1 cellular context compared by ENCODE assay signal in genomic region chr16:81767987-81768592, GRCh38.
TF ChIP-seq lines count a peak whose summit lies in the region.

No MANE protein-coding gene starts in this region.

TF ChIP-seq in HepG2, 621 proteins besides CTCF, POLR2A, EP300 and RAD21 (continued from another document and continues in another):
- TF ChIP-seq, protein P1, sequence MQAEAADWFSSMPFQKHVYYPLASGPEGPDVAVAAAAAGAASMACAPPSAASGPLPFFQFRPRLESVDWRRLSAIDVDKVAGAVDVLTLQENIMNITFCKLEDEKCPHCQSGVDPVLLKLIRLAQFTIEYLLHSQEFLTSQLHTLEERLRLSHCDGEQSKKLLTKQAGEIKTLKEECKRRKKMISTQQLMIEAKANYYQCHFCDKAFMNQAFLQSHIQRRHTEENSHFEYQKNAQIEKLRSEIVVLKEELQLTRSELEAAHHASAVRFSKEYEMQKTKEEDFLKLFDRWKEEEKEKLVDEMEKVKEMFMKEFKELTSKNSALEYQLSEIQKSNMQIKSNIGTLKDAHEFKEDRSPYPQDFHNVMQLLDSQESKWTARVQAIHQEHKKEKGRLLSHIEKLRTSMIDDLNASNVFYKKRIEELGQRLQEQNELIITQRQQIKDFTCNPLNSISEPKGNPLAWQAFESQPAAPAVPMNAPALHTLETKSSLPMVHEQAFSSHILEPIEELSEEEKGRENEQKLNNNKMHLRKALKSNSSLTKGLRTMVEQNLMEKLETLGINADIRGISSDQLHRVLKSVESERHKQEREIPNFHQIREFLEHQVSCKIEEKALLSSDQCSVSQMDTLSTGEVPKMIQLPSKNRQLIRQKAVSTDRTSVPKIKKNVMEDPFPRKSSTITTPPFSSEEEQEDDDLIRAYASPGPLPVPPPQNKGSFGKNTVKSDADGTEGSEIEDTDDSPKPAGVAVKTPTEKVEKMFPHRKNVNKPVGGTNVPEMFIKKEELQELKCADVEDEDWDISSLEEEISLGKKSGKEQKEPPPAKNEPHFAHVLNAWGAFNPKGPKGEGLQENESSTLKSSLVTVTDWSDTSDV (CRISPR knock-in tag; IDR thresholded peaks at IDR 0.05) = no peak
- no peak for TF ChIP-seq E2F2 (CRISPR knock-in tag; IDR thresholded peaks at IDR 0.05; ENCODE audit: borderline replicate concordance)
- TF ChIP-seq ZNF138 (CRISPR knock-in tag; IDR thresholded peaks at IDR 0.05; ENCODE audit: low read depth) = no peak
- TF ChIP-seq SETDB1 (CRISPR knock-in tag; IDR thresholded peaks at IDR 0.05; ENCODE audit: borderline replicate concordance) = no peak
- no peak; the same call in 1 of the 2 replicates for TF ChIP-seq SOX13 (IDR thresholded peaks at IDR 0.05)
- TF ChIP-seq SOX13 (CRISPR knock-in tag; conservative IDR thresholded peaks at IDR 0.05 in 1 of 2, IDR thresholded peaks at IDR 0.05 in 1 of 2) = peak in 1 of 2 experiments; percentile 84; a peak in 2 of 4 replicates
- TF ChIP-seq ZSCAN25 (CRISPR knock-in tag; IDR thresholded peaks at IDR 0.05) = no peak
- no peak for TF ChIP-seq ZFY (CRISPR knock-in tag; IDR thresholded peaks at IDR 0.05)
- 0 out of 2 replicates have a peak, but pooled peaks have one; percentile 65 for TF ChIP-seq ZBTB8A (CRISPR knock-in tag; IDR thresholded peaks at IDR 0.05; ENCODE audit: borderline replicate concordance, low read depth)
- TF ChIP-seq ELK4 (CRISPR knock-in tag; IDR thresholded peaks at IDR 0.05; ENCODE audit: borderline replicate concordance) = no peak
- no peak for TF ChIP-seq RNF2 (conservative IDR thresholded peaks at IDR 0.05; ENCODE audit: low read depth)
- peak; percentile 37; the same call in 1 of the 2 replicates for TF ChIP-seq PATZ1 (CRISPR knock-in tag; IDR thresholded peaks at IDR 0.05)
- no peak for TF ChIP-seq RBAK (CRISPR knock-in tag; IDR thresholded peaks at IDR 0.05)
- peak; percentile 48; the same call in 1 of the 2 replicates for TF ChIP-seq ZBTB42 (CRISPR knock-in tag; IDR thresholded peaks at IDR 0.05)
- peak; percentile 96; the same call in 1 of the 2 replicates for TF ChIP-seq MIER3 (CRISPR knock-in tag; IDR thresholded peaks at IDR 0.05; ENCODE audit: borderline replicate concordance)
- no peak for TF ChIP-seq SMARCC2 (IDR thresholded peaks at IDR 0.05)
- no peak for TF ChIP-seq ZNF569 (CRISPR knock-in tag; IDR thresholded peaks at IDR 0.05; ENCODE audit: borderline replicate concordance)
- 0 out of 2 replicates have a peak, but pooled peaks have one; percentile 37 for TF ChIP-seq HIC2 (CRISPR knock-in tag; IDR thresholded peaks at IDR 0.05; ENCODE audit: low read depth)
- TF ChIP-seq, protein P2, sequence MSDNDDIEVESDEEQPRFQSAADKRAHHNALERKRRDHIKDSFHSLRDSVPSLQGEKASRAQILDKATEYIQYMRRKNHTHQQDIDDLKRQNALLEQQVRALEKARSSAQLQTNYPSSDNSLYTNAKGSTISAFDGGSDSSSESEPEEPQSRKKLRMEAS (IDR thresholded peaks at IDR 0.05) = no peak
- TF ChIP-seq E2F1 (CRISPR knock-in tag; IDR thresholded peaks at IDR 0.05) = no peak; the same call in 1 of the 2 replicates
- no peak for TF ChIP-seq PHF20 (CRISPR knock-in tag; IDR thresholded peaks at IDR 0.05)
- no peak for TF ChIP-seq NR3C1 (CRISPR knock-in tag; IDR thresholded peaks at IDR 0.05)
- TF ChIP-seq, protein P3, sequence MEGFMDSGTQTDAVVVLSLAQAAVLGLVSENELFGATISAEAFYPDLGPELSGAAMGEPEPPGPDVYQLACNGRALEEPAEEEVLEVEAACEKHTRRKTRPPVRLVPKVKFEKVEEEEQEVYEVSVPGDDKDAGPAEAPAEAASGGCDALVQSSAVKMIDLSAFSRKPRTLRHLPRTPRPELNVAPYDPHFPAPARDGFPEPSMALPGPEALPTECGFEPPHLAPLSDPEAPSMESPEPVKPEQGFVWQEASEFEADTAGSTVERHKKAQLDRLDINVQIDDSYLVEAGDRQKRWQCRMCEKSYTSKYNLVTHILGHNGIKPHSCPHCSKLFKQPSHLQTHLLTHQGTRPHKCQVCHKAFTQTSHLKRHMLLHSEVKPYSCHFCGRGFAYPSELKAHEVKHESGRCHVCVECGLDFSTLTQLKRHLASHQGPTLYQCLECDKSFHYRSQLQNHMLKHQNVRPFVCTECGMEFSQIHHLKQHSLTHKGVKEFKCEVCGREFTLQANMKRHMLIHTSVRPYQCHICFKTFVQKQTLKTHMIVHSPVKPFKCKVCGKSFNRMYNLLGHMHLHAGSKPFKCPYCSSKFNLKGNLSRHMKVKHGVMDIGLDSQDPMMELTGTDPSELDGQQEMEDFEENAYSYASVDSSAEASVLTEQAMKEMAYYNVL (CRISPR knock-in tag; IDR thresholded peaks at IDR 0.05; ENCODE audit: borderline replicate concordance) = no peak
- no peak for TF ChIP-seq MTF1 (CRISPR knock-in tag; IDR thresholded peaks at IDR 0.05)
- TF ChIP-seq HDAC6 (IDR thresholded peaks at IDR 0.05; ENCODE audit: low read depth, low read length) = no peak
- no peak for TF ChIP-seq GABPA (IDR thresholded peaks at IDR 0.05; ENCODE audit: low read depth, low read length)
- peak; percentile 22; the same call in 1 of the 2 replicates for TF ChIP-seq GABPA (CRISPR knock-in tag; IDR thresholded peaks at IDR 0.05; ENCODE audit: low read depth)
- no peak for TF ChIP-seq JUN (CRISPR knock-in tag; IDR thresholded peaks at IDR 0.05)
- TF ChIP-seq, protein P4, sequence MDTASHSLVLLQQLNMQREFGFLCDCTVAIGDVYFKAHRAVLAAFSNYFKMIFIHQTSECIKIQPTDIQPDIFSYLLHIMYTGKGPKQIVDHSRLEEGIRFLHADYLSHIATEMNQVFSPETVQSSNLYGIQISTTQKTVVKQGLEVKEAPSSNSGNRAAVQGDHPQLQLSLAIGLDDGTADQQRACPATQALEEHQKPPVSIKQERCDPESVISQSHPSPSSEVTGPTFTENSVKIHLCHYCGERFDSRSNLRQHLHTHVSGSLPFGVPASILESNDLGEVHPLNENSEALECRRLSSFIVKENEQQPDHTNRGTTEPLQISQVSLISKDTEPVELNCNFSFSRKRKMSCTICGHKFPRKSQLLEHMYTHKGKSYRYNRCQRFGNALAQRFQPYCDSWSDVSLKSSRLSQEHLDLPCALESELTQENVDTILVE (CRISPR knock-in tag; IDR thresholded peaks at IDR 0.05) = peak; percentile 68; the same call in 1 of the 2 replicates
- no peak for TF ChIP-seq JARID2 (CRISPR knock-in tag; IDR thresholded peaks at IDR 0.05; ENCODE audit: insufficient replicate concordance)
- no peak for TF ChIP-seq SIN3B (IDR thresholded peaks at IDR 0.05; ENCODE audit: low read length)
- TF ChIP-seq, protein P5, sequence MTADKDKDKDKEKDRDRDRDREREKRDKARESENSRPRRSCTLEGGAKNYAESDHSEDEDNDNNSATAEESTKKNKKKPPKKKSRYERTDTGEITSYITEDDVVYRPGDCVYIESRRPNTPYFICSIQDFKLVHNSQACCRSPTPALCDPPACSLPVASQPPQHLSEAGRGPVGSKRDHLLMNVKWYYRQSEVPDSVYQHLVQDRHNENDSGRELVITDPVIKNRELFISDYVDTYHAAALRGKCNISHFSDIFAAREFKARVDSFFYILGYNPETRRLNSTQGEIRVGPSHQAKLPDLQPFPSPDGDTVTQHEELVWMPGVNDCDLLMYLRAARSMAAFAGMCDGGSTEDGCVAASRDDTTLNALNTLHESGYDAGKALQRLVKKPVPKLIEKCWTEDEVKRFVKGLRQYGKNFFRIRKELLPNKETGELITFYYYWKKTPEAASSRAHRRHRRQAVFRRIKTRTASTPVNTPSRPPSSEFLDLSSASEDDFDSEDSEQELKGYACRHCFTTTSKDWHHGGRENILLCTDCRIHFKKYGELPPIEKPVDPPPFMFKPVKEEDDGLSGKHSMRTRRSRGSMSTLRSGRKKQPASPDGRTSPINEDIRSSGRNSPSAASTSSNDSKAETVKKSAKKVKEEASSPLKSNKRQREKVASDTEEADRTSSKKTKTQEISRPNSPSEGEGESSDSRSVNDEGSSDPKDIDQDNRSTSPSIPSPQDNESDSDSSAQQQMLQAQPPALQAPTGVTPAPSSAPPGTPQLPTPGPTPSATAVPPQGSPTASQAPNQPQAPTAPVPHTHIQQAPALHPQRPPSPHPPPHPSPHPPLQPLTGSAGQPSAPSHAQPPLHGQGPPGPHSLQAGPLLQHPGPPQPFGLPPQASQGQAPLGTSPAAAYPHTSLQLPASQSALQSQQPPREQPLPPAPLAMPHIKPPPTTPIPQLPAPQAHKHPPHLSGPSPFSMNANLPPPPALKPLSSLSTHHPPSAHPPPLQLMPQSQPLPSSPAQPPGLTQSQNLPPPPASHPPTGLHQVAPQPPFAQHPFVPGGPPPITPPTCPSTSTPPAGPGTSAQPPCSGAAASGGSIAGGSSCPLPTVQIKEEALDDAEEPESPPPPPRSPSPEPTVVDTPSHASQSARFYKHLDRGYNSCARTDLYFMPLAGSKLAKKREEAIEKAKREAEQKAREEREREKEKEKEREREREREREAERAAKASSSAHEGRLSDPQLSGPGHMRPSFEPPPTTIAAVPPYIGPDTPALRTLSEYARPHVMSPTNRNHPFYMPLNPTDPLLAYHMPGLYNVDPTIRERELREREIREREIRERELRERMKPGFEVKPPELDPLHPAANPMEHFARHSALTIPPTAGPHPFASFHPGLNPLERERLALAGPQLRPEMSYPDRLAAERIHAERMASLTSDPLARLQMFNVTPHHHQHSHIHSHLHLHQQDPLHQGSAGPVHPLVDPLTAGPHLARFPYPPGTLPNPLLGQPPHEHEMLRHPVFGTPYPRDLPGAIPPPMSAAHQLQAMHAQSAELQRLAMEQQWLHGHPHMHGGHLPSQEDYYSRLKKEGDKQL (CRISPR knock-in tag; IDR thresholded peaks at IDR 0.05; ENCODE audit: low read depth) = peak; percentile 96
- peak; percentile 90; the same call in 1 of the 2 replicates for TF ChIP-seq RXRB (CRISPR knock-in tag; IDR thresholded peaks at IDR 0.05; ENCODE audit: borderline replicate concordance)
- TF ChIP-seq KMT2A (CRISPR knock-in tag; IDR thresholded peaks at IDR 0.05) = no peak
- no peak for TF ChIP-seq TRIM24 (CRISPR knock-in tag; IDR thresholded peaks at IDR 0.05)
- TF ChIP-seq ZFAT (CRISPR knock-in tag; conservative IDR thresholded peaks at IDR 0.05) = no peak
